ENCODE assay signal across 14 cellular contexts in the genomic region with DNA sequence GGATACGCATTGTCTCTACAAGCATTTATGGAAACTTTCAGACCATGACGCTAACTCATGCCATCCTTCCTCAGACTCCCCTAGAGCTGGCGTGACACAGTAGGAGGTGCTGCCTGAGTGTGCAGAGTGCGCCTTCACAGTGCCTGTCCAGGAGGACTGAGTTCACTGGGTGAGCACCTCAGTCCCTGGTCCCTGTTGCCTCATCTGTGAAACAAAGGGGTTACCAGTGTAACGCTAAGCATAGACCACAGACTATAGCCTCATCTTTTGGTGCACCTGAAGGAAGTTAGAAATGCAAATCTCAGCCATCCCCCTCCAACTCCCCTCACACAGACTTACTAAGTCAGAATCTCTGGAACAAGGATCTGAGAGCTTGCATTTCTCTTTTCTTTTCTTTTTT.
A peak's percentile ranks its signal among the peaks of the same experiment; 100 is the strongest.
DNase-seq lines count a peak whose midpoint lies in the region; ATAC-seq, FAIRE-seq and TF ChIP-seq lines count a peak whose summit lies in the region.
"Had no signal": no experiment of that assay in that cellular context is flagged by ENCODE, and none has a peak within 500 bp of the region (broad histone marks: within the 10 kb centered on the region; RNA-seq: fewer than 3 reads in every experiment).

No MANE protein-coding gene starts in this region.

- FAIRE-seq in GM18507 (lab: Jason Lieb, UNC) = peak; percentile 75
- FAIRE-seq: endothelial cell of umbilical vein had no signal

- H3K9me3 ChIP-seq in psoas muscle = no peaks in the 10 kb centered on the region
- H3K9me3 ChIP-seq: body of pancreas had no signal

- no peaks in the 10 kb centered on the region for H3K4me1 ChIP-seq in psoas muscle
- H3K4me1 ChIP-seq: body of pancreas, right atrium auricular region had no signal

- H3K36me3 Mint-ChIP-seq in WTC11 = peaks cover 9% of the 10 kb centered on the region

- POLR2A ChIA-PET in WTC11 (lab: Charles Lee) = no interaction called here

- no peaks in the 10 kb centered on the region for H3K27me3 ChIP-seq in psoas muscle (ENCODE audit: insufficient read depth in 3 of 3, low read length in 2 of 3)
- H3K27me3 ChIP-seq: BLaER1 treated with 17β-estradiol and CSF1 and Interleukin-3, amounts not matched to agents 10 nM and 100 nM; body of pancreas; right atrium auricular region had no signal

- H3K4me3 Mint-ChIP-seq in WTC11 = no peak overlapping the region

- peaks cover 10% of the 10 kb centered on the region for H3K9me3 Mint-ChIP-seq in WTC11

- peak overlapping the region; percentile 5 for H3K27ac Mint-ChIP-seq in WTC11

- DNase-seq in GM18507 (ENCODE audit: extremely low spot score, insufficient read length, low read depth) = no peak
- no peak for DNase-seq in WTC11 (ENCODE audit: low spot score)
- no peak for DNase-seq in NCI-H1694 treated with DMSO at 0.1 percent for 48 hours (lab: John Stamatoyannopoulos, UW)
- DNase-seq in SIG-M5 (lab: John Stamatoyannopoulos, UW) = no peak
- no peak for DNase-seq in psoas muscle
- no peak for DNase-seq in NCI-H2171 (lab: John Stamatoyannopoulos, UW)
- DNase-seq: activated T-cell treated with anti-CD3 and anti-CD28 coated beads for 4 hours, body of pancreas, NCI-H1092 treated with DMSO at 0.1 percent for 48 hours had no signal

- peak; percentile 81 for ATAC-seq in GM21367 (IDR thresholded peaks at IDR 0.05; ENCODE audit: unreplicated experiment)
- ATAC-seq in HG02970 (IDR thresholded peaks at IDR 0.05; ENCODE audit: low FRiP score, unreplicated experiment) = peak; percentile 51
- no peak for ATAC-seq in WTC11
- ATAC-seq in psoas muscle = no peak
- ATAC-seq: body of pancreas had no signal

- H3K4me3 ChIP-seq in psoas muscle = no peak overlapping the region
- H3K4me3 ChIP-seq: BLaER1 treated with 17β-estradiol and CSF1 and Interleukin-3, amounts not matched to agents 10 nM and 100 nM; body of pancreas; right atrium auricular region had no signal

- peaks cover 32% of the 10 kb centered on the region for H3K4me1 Mint-ChIP-seq in WTC11

- intact Hi-C loops in psoas muscle (cut with DNase I) = no loop called here

- WGBS in psoas muscle, 3 donors = 87 to 92% (median 90%) methylated on average over 5 of the region's 5 CpGs

- CTCF ChIA-PET in WTC11 (lab: Charles Lee) = no interaction called here

- H3K27me3 Mint-ChIP-seq in WTC11 (ENCODE audit: low read depth) = no peaks in the 10 kb centered on the region

- H3K36me3 ChIP-seq in psoas muscle (ENCODE audit: insufficient read depth in 1 of 2, low read depth in 1 of 2) = no peaks in the 10 kb centered on the region
- H3K36me3 ChIP-seq: BLaER1 treated with 17β-estradiol and CSF1 and Interleukin-3, amounts not matched to agents 10 nM and 100 nM; right atrium auricular region had no signal

- TF ChIP-seq CTCF in WTC11 (IDR thresholded peaks at IDR 0.05) (no peak), psoas muscle (IDR thresholded peaks at IDR 0.05) (no peak)

- no peak overlapping the region for H3K27ac ChIP-seq in psoas muscle
- H3K27ac ChIP-seq: BLaER1 treated with 17β-estradiol and CSF1 and Interleukin-3, amounts not matched to agents 10 nM and 100 nM; body of pancreas; right atrium auricular region had no signal

TF ChIP-seq in WTC11, 78 proteins besides CTCF, POLR2A, EP300 and RAD21:
- TF ChIP-seq NFE2L1 (CRISPR knock-in tag; IDR thresholded peaks at IDR 0.05) (no peak), ZNF121 (CRISPR knock-in tag; IDR thresholded peaks at IDR 0.05) (0 out of 2 replicates have a peak, but pooled peaks have one; percentile 16)

Comparison
In these comparisons a context has a peak if more than half of its experiments do, and no peak if none do; other contexts are left out.
1. ATAC-seq: peak in GM21367 (single experiment) and HG02970 (single experiment); none in WTC11 (single experiment) and psoas muscle (0 of 4).